ENCODE assay signal across 8 cellular contexts in genomic region chr1:196723325-196724185, GRCh38. TPM values are rescaled to one million over a fixed set of nuclear protein-coding genes. Genes with fewer than 3 reads are reported as not detected.
DNase-seq lines count a peak whose midpoint lies in the region; ATAC-seq and TF ChIP-seq lines count a peak whose summit lies in the region.

No MANE protein-coding gene starts in this region.

- BruUV-seq in PC-3 (replicated peaks; lab: Mats Ljungman, UMichigan) = no TSS peak

- POLR2A ChIA-PET in PC-3 (lab: Charles Lee; ENCODE audit: unreplicated experiment) = no interaction called here

- no peak overlapping the region for H3K4me2 ChIP-seq in PC-3 (ENCODE audit: low read length)

- no peaks in the 10 kb centered on the region for H3K27me3 ChIP-seq in PC-3 (ENCODE audit: low read length)
- no peaks in the 10 kb centered on the region for H3K27me3 ChIP-seq in adrenal gland
- H3K27me3 ChIP-seq in right lobe of liver = no peaks in the 10 kb centered on the region
- no peaks in the 10 kb centered on the region for H3K27me3 ChIP-seq in tibial artery

- no peak overlapping the region for H2AFZ ChIP-seq in PC-3 (ENCODE audit: low read length)

- H3K36me3 ChIP-seq in PC-3 (ENCODE audit: low read depth, low read length) (no peaks in the 10 kb centered on the region), adrenal gland (replicated peaks in 1 of 2) (no peaks in the 10 kb centered on the region), right lobe of liver (peaks cover 0 to 44% (median 4%) of the 10 kb centered on the region in 4 donors), tibial artery (peaks cover 0 to 8% (median 0%) of the 10 kb centered on the region in 3 donors)

- H4K20me1 ChIP-seq in PC-3 (ENCODE audit: low read length) = no peaks in the 10 kb centered on the region

- no peaks in the 10 kb centered on the region for H3F3A ChIP-seq in PC-3 (ENCODE audit: low read length, unreplicated experiment)

- H3K4me1 ChIP-seq in PC-3 (ENCODE audit: insufficient read depth, low read length) = no peaks in the 10 kb centered on the region
- no peaks in the 10 kb centered on the region for H3K4me1 ChIP-seq in adrenal gland (replicated peaks in 1 of 2)
- H3K4me1 ChIP-seq in right lobe of liver = no peaks in the 10 kb centered on the region
- no peaks in the 10 kb centered on the region for H3K4me1 ChIP-seq in tibial artery

- H3K9me2 ChIP-seq in PC-3 (replicated peaks; ENCODE audit: low read length) = no peaks in the 10 kb centered on the region

- H3K4me3 ChIP-seq in PC-3 (ENCODE audit: low read length) = no peak overlapping the region
- no peak overlapping the region for H3K4me3 ChIP-seq in adrenal gland
- H3K4me3 ChIP-seq in right lobe of liver = no peak overlapping the region
- H3K4me3 ChIP-seq in tibial artery = no peak overlapping the region

- H3K9me3 ChIP-seq in PC-3 (ENCODE audit: low read length) = no peaks in the 10 kb centered on the region
- H3K9me3 ChIP-seq in adrenal gland (replicated peaks in 1 of 3) = no peaks in the 10 kb centered on the region
- H3K9me3 ChIP-seq in right lobe of liver = no peaks in the 10 kb centered on the region
- no peaks in the 10 kb centered on the region for H3K9me3 ChIP-seq in tibial artery

- TF ChIP-seq CTCF in PC-3 (conservative IDR thresholded peaks at IDR 0.05; ENCODE audit: low read depth, low read length) (peak; percentile 60), adrenal gland (IDR thresholded peaks at IDR 0.05) (peak in 5 of 6 experiments; percentile 27 to 51 (median 42)), right lobe of liver (IDR thresholded peaks at IDR 0.05) (peak; percentile 7 to 61 (median 30)), tibial artery (IDR thresholded peaks at IDR 0.05) (peak in 1 of 2 experiments; percentile 8)

- H3K9ac ChIP-seq in PC-3 (ENCODE audit: low read length) = no peak overlapping the region

- 76 to 83% (median 77%) methylated on average over 13 to 14 of the region's 14 CpGs for WGBS in adrenal gland, 4 donors
- 77% methylated on average over 6 of the region's 14 CpGs for WGBS in right lobe of liver (ENCODE audit: insufficient coverage, low coverage, low lambda C conversion rate, missing lambda C conversion rate)

- H3K79me2 ChIP-seq in PC-3 (ENCODE audit: low read length) = no peaks in the 10 kb centered on the region

- peak; percentile 32 for DNase-seq in stimulated activated CD4-positive, alpha-beta T cell treated with anti-CD3 and anti-CD28 coated beads, Interleukin-4, amount 100 ng/mL, for 24 hours
- DNase-seq in stimulated activated CD4-positive, alpha-beta T cell treated with anti-CD3 and anti-CD28 coated beads, Interleukin-4, amount 100 ng/mL, for 4 hours = no peak
- DNase-seq in HT1080 (ENCODE audit: low read depth) = peak; percentile 39
- DNase-seq in PC-3 = peak; percentile 46
- peak in 5 of 7 donors; percentile 35 to 72 (median 66) for DNase-seq in adrenal gland
- peak in 2 of 3 donors; percentile 25 to 54 for DNase-seq in right lobe of liver
- DNase-seq in tibial artery = no peak

- ATAC-seq in GM21737 (IDR thresholded peaks at IDR 0.05; ENCODE audit: unreplicated experiment) (peak; percentile 98), PC-3 (peak; percentile 77), right lobe of liver (peak; percentile 50 to 67 (median 62))

- TF ChIP-seq POLR2A in adrenal gland (IDR thresholded peaks at IDR 0.05) (no peak), right lobe of liver (IDR thresholded peaks at IDR 0.05) (no peak)

- intact Hi-C loops in PC-3 (cut with micrococcal nuclease) = no loop called here
- intact Hi-C loops in adrenal gland (cut with DNase I) = no loop called here
- intact Hi-C loops in right lobe of liver (cut with DNase I) = no loop called here
- intact Hi-C loops in tibial artery (cut with DNase I; ENCODE audit: low total_unique reads) = no loop called here

- CTCF ChIA-PET in PC-3 (lab: Charles Lee) = no interaction called here

- H3K27ac ChIP-seq in PC-3 (ENCODE audit: low read length) (no peak overlapping the region), adrenal gland (no peak overlapping the region), right lobe of liver (no peak overlapping the region), tibial artery (no peak overlapping the region)

RNA-seq across cellular contexts. Expression of gene CFHR3, which starts 51.1 kb away (rescaled TPM):
- total RNA-seq in HT1080 (2014; rRNA removed; shearing (Covaris generic)) = 0.20 and 0.76 TPM in 2 replicates
- polyA plus RNA-seq in HT1080 (2015; cell fraction: cytosol; rRNA removed) = 0.59 and 0.62 TPM in 2 replicates
- 2.2 and 3.5 TPM in 2 replicates for polyA plus RNA-seq in HT1080 (2015; cell fraction: nucleus; rRNA removed)
- total RNA-seq in PC-3 (2014; rRNA removed) = not detected in 2 replicates
- total RNA-seq in adrenal gland = under 1 TPM in 4 of 8 donors, not detected in 4; 0.11 to 0.83 (median 0.48) TPM
- polyA plus RNA-seq in adrenal gland = 1 to 10 TPM in 2 of 3 donors, under 1 TPM in 1; 0.59 to 3.0 (median 1.3) TPM
- total RNA-seq in right lobe of liver = 100 to 1,000 TPM; 105 to 479 (median 372) TPM

Comparison
In these comparisons a context has a peak if more than half of its experiments do, and no peak if none do; other contexts are left out.
1. DNase-seq: peak in stimulated activated CD4-positive, alpha-beta T cell treated with anti-CD3 and anti-CD28 coated beads, Interleukin-4, amount 100 ng/mL, for 24 hours (single experiment), HT1080 (single experiment), PC-3 (single experiment), adrenal gland (5 of 7) and right lobe of liver (2 of 3); none in stimulated activated CD4-positive, alpha-beta T cell treated with anti-CD3 and anti-CD28 coated beads, Interleukin-4, amount 100 ng/mL, for 4 hours (0 of 2) and tibial artery (0 of 2).
2. RNA of gene CFHR3, which starts 51.1 kb away (total RNA-seq): 105 to 479 TPM in right lobe of liver; 0.20 to 0.76 TPM in HT1080, 0.11 to 0.83 TPM in adrenal gland and not detected in PC-3; every median in the first group is over 10 times any median in the second.
3. Peak in every context shown above with its lines, with median percentiles within 50 percentile points of each other: ATAC-seq.